Comparison of ENCODE assay signal across 8 cellular contexts in genomic region chr1:44721521-44722361, GRCh38. TPM values are rescaled to one million over a fixed set of nuclear protein-coding genes. Genes with fewer than 3 reads are reported as not detected.
A peak's percentile ranks its signal among the peaks of the same experiment; 100 is the strongest.
DNase-seq lines count a peak whose midpoint lies in the region; ATAC-seq and TF ChIP-seq lines count a peak whose summit lies in the region.

No MANE protein-coding gene starts in this region.

- peaks cover 4% of the 10 kb centered on the region; the same call in 1 of the 2 replicates for H3F3A ChIP-seq in OCI-LY1 (ENCODE audit: insufficient read depth, low read length)

- TF ChIP-seq CTCF in OCI-LY1 (IDR thresholded peaks at IDR 0.05; ENCODE audit: low read length) (no peak), fibroblast of villous mesenchyme (IDR thresholded peaks at IDR 0.05; ENCODE audit: insufficient read depth, low read depth, low read length) (no peak)

- H2AFZ ChIP-seq in OCI-LY1 (ENCODE audit: low read length) = no peak overlapping the region

- no peaks in the 10 kb centered on the region for H3K79me2 ChIP-seq in OCI-LY1 (ENCODE audit: insufficient read depth, low read length)

- no peaks in the 10 kb centered on the region for H3K36me3 ChIP-seq in OCI-LY1 (ENCODE audit: insufficient read depth, low read length)

- H3K9me3 ChIP-seq in OCI-LY1 (ENCODE audit: low read length) = no peaks in the 10 kb centered on the region

- no peaks in the 10 kb centered on the region for H3K9me2 ChIP-seq in OCI-LY1 (ENCODE audit: low read depth, low read length)

- H3K9ac ChIP-seq in OCI-LY1 (ENCODE audit: low read length) = peak overlapping the region; percentile 60

- peak; percentile 53 for ATAC-seq in GM21367 (IDR thresholded peaks at IDR 0.05; ENCODE audit: unreplicated experiment)

- peak overlapping the region; percentile 94 for H3K27ac ChIP-seq in OCI-LY1 (ENCODE audit: low read depth, low read length, poor library complexity, severe bottlenecking)

- intact Hi-C loops in posterior vena cava (cut with DNase I) = no loop called here

- DNase-seq in DMS153 treated with DMSO at 0.1 percent for 48 hours (lab: John Stamatoyannopoulos, UW; ENCODE audit: unreplicated experiment) = peak; percentile 98
- peak; percentile 90 for DNase-seq in HK-2 (ENCODE audit: unreplicated experiment)
- DNase-seq in activated T-cell treated with anti-CD3 and anti-CD28 coated beads for 48 hours (ENCODE audit: low read depth) = peak; percentile 74
- peak; percentile 96 for DNase-seq in fibroblast of villous mesenchyme (ENCODE audit: low read depth)
- DNase-seq in posterior vena cava (ENCODE audit: low spot score) = peak; percentile 88
- no peak for DNase-seq in cerebellum (ENCODE audit: low spot score)

- H3K4me2 ChIP-seq in OCI-LY1 (ENCODE audit: low read length) = peak overlapping the region; percentile 49

- H4K20me1 ChIP-seq in OCI-LY1 (ENCODE audit: insufficient read depth, low read length) = no peaks in the 10 kb centered on the region

- peaks cover 52% of the 10 kb centered on the region for H3K4me1 ChIP-seq in OCI-LY1 (ENCODE audit: insufficient read depth, low read length, severe bottlenecking)

- no peaks in the 10 kb centered on the region for H3K27me3 ChIP-seq in OCI-LY1 (ENCODE audit: insufficient read depth, low read length)

- no peak overlapping the region for H3K4me3 ChIP-seq in OCI-LY1 (ENCODE audit: low read depth, low read length, poor library complexity, severe bottlenecking)
- no peak overlapping the region for H3K4me3 ChIP-seq in fibroblast of villous mesenchyme (ENCODE audit: low read depth, low read length)

RNA-seq across cellular contexts. Expression of gene RNU5D-1, which starts 9.2 kb away (rescaled TPM):
- total RNA-seq in fibroblast of villous mesenchyme (not detected in 2 replicates), posterior vena cava (not detected), cerebellum (not detected)

RNA-seq across cellular contexts. Expression of gene KIF2C, which starts 17.9 kb away (rescaled TPM):
- total RNA-seq in fibroblast of villous mesenchyme (18.7 and 26.8 TPM in 2 replicates), posterior vena cava (under 1 TPM; 0.43 to 0.93 TPM), cerebellum (9.4 TPM)

RNA-seq across cellular contexts. Expression of gene ARMH1, which starts 47.2 kb away (rescaled TPM):
- 0.32 and 0.43 TPM in 2 replicates for total RNA-seq in fibroblast of villous mesenchyme
- 1 to 10 TPM; 1.0 to 1.6 TPM for total RNA-seq in posterior vena cava
- 5.2 TPM for total RNA-seq in cerebellum

RNA-seq across cellular contexts. Expression of gene TMEM53, which starts 47.5 kb away (rescaled TPM):
- total RNA-seq in fibroblast of villous mesenchyme (6.4 and 7.3 TPM in 2 replicates), posterior vena cava (1 to 10 TPM; 3.8 to 5.3 TPM), cerebellum (4.7 TPM)

RNA-seq across cellular contexts. Expression of gene RPS8, which starts 53.6 kb away (rescaled TPM):
- total RNA-seq in fibroblast of villous mesenchyme (1,148 and 1,233 TPM in 2 replicates), posterior vena cava (1,000 to 10,000 TPM; 1,440 to 1,494 TPM), cerebellum (658 TPM)
